Comparison of ENCODE assay signal across 15 cellular contexts in genomic region chr12:78916845-78917480, GRCh38. TPM values are rescaled to one million over a fixed set of nuclear protein-coding genes. Genes with fewer than 3 reads are reported as not detected.
A peak's percentile ranks its signal among the peaks of the same experiment; 100 is the strongest.
DNase-seq lines count a peak whose midpoint lies in the region; ATAC-seq and TF ChIP-seq lines count a peak whose summit lies in the region.
"Had no signal": no experiment of that assay in that cellular context is flagged by ENCODE, and none has a peak within 500 bp of the region (broad histone marks: within the 10 kb centered on the region; RNA-seq: fewer than 3 reads in every experiment).

No MANE protein-coding gene starts in this region.

- peak overlapping the region; percentile 94 for H3K27ac Mint-ChIP-seq in GM23338
- H3K27ac Mint-ChIP-seq: activated naive CD4-positive, alpha-beta T cell treated with anti-CD3 and anti-CD28 coated beads, Interleukin-2, amount 50 U/mL, for 72 hours had no signal

- H3K4me1 Mint-ChIP-seq in GM23338 = peaks cover 39% of the 10 kb centered on the region
- H3K4me1 Mint-ChIP-seq: CD4-positive, CD25-positive, alpha-beta regulatory T cell had no signal

- H3F3A ChIP-seq in GM23338 (replicated peaks; ENCODE audit: low read depth) = no peaks in the 10 kb centered on the region

- H3K27me3 ChIP-seq in GM23338 (ENCODE audit: insufficient read depth) (no peaks in the 10 kb centered on the region), RWPE2 (ENCODE audit: insufficient read depth, poor library complexity, severe bottlenecking) (no peaks in the 10 kb centered on the region)
- H3K27me3 ChIP-seq: right lobe of liver had no signal

- H3K27me3 Mint-ChIP-seq in GM23338 (ENCODE audit: insufficient read depth, low read depth, poor library complexity) = no peaks in the 10 kb centered on the region
- H3K27me3 Mint-ChIP-seq: CD4-positive, CD25-positive, alpha-beta regulatory T cell had no signal

- no peak overlapping the region for H2AFZ ChIP-seq in GM23338

- no peak overlapping the region for H3K4me3 ChIP-seq in GM23338
- H3K4me3 ChIP-seq in RWPE2 (ENCODE audit: severe bottlenecking) = no peak overlapping the region
- no peak overlapping the region for H3K4me3 ChIP-seq in fibroblast of mammary gland (ENCODE audit: control insufficient read depth, low read depth, low read length)
- no peak overlapping the region for H3K4me3 ChIP-seq in retinal pigment epithelial cell (ENCODE audit: low read length)
- H3K4me3 ChIP-seq: right lobe of liver had no signal

- H3K27ac ChIP-seq in GM23338 (ENCODE audit: low read depth) (no peak overlapping the region), RWPE2 (ENCODE audit: poor library complexity, severe bottlenecking) (no peak overlapping the region)
- H3K27ac ChIP-seq: right lobe of liver had no signal

- no peaks in the 10 kb centered on the region for H3K9me3 ChIP-seq in RWPE2 (ENCODE audit: severe bottlenecking)
- H3K9me3 ChIP-seq: right lobe of liver had no signal

- DNase-seq in GM23338 (ENCODE audit: low spot score) = peak; percentile 24
- DNase-seq in RWPE2 (ENCODE audit: low spot score) = no peak
- peak; percentile 34 for DNase-seq in fibroblast of mammary gland (ENCODE audit: low read depth)
- DNase-seq in retinal pigment epithelial cell (ENCODE audit: low read depth) = peak; percentile 59
- no peak for DNase-seq in GOT3 (lab: John Stamatoyannopoulos, UW)
- no peak for DNase-seq in posterior vena cava (ENCODE audit: low spot score)
- DNase-seq: CD4-positive, CD25-positive, alpha-beta regulatory T cell; cortex of kidney; NCI-H187; NCI-H69; right lobe of liver had no signal

- H3K4me3 Mint-ChIP-seq in GM23338 = no peak overlapping the region
- H3K4me3 Mint-ChIP-seq: CD4-positive, CD25-positive, alpha-beta regulatory T cell had no signal

- peak; percentile 41 for ATAC-seq in GM23338
- peak; percentile 66; the same call in 2 of the 3 replicates for ATAC-seq in RWPE2 (ENCODE audit: low read depth)
- ATAC-seq in HG03439 (IDR thresholded peaks at IDR 0.05; ENCODE audit: unreplicated experiment) = no peak
- ATAC-seq in HG03432 (IDR thresholded peaks at IDR 0.05; ENCODE audit: unreplicated experiment) = no peak
- ATAC-seq: activated naive CD4-positive, alpha-beta T cell treated with anti-CD3 and anti-CD28 coated beads, Interleukin-2, amount 50 U/mL, for 72 hours; right lobe of liver; Right ventricle myocardium inferior had no signal

- no peaks in the 10 kb centered on the region for H3K9me2 ChIP-seq in GM23338 (ENCODE audit: insufficient read depth)

- H3K79me2 ChIP-seq in GM23338 (replicated peaks; ENCODE audit: insufficient read depth) = peaks cover 22% of the 10 kb centered on the region; the same call in 1 of the 2 replicates

- no peaks in the 10 kb centered on the region for H3K36me3 Mint-ChIP-seq in GM23338 (ENCODE audit: low read depth)
- H3K36me3 Mint-ChIP-seq: activated naive CD4-positive, alpha-beta T cell treated with anti-CD3 and anti-CD28 coated beads, Interleukin-2, amount 50 U/mL, for 72 hours; CD4-positive, CD25-positive, alpha-beta regulatory T cell had no signal

- H3K4me1 ChIP-seq in GM23338 (ENCODE audit: insufficient read depth) = peaks cover 40% of the 10 kb centered on the region
- H3K4me1 ChIP-seq in RWPE2 (ENCODE audit: insufficient read depth, poor library complexity, severe bottlenecking) = peaks cover 14% of the 10 kb centered on the region
- H3K4me1 ChIP-seq: right lobe of liver had no signal

- TF ChIP-seq CTCF in GM23338 (conservative IDR thresholded peaks at IDR 0.05; ENCODE audit: low read depth in 2 of 2) (no peak), RWPE2 (IDR thresholded peaks at IDR 0.05; ENCODE audit: poor library complexity, severe bottlenecking) (no peak), fibroblast of mammary gland (conservative IDR thresholded peaks at IDR 0.05; ENCODE audit: control insufficient read depth, insufficient read depth, low read depth, low read length) (no peak), retinal pigment epithelial cell (conservative IDR thresholded peaks at IDR 0.05; ENCODE audit: low read depth, low read length) (no peak)

- H3K4me2 ChIP-seq in GM23338 = no peak overlapping the region

- no peaks in the 10 kb centered on the region for H3K36me3 ChIP-seq in GM23338 (ENCODE audit: insufficient read depth)
- no peaks in the 10 kb centered on the region for H3K36me3 ChIP-seq in RWPE2 (ENCODE audit: low read depth)
- H3K36me3 ChIP-seq: right lobe of liver had no signal

- H4K20me1 ChIP-seq in GM23338 (replicated peaks; ENCODE audit: insufficient read depth) = no peaks in the 10 kb centered on the region; the same call in 1 of the 2 replicates

- H3K9me3 Mint-ChIP-seq in GM23338 = no peaks in the 10 kb centered on the region

- intact Hi-C loops in posterior vena cava (cut with DNase I) = no loop called here

TF ChIP-seq in GM23338, 12 proteins besides CTCF, POLR2A, EP300 and RAD21 (continues in another document):
- TF ChIP-seq JUNB (IDR thresholded peaks at IDR 0.05; ENCODE audit: unreplicated experiment) = no peak
- TF ChIP-seq POLR2AphosphoS5 (IDR thresholded peaks at IDR 0.05; ENCODE audit: low read depth) = no peak
- TF ChIP-seq ZNF462 (CRISPR knock-in tag; IDR thresholded peaks at IDR 0.05) = no peak
- TF ChIP-seq ZNF331 (CRISPR knock-in tag; IDR thresholded peaks at IDR 0.05; ENCODE audit: low read depth) = no peak
- no peak for TF ChIP-seq ZNF114 (CRISPR knock-in tag; IDR thresholded peaks at IDR 0.05)
- TF ChIP-seq CREB1 (CRISPR knock-in tag; IDR thresholded peaks at IDR 0.05; ENCODE audit: low read depth) = no peak
- TF ChIP-seq STAT1 (IDR thresholded peaks at IDR 0.05; ENCODE audit: unreplicated experiment) = no peak
- no peak for TF ChIP-seq EZH2 (IDR thresholded peaks at IDR 0.05; ENCODE audit: low read depth, unreplicated experiment)

RNA-seq across cellular contexts. Expression of gene SYT1, which starts 52.4 kb away (rescaled TPM):
- total RNA-seq in GM23338 (2014; rRNA removed; shearing (Covaris generic)) = 37.9 and 48.7 TPM in 2 replicates
- 47.6 and 51.7 TPM in 2 replicates for polyA plus RNA-seq in GM23338 (2016; fragmentation: Nextera tagmentation; extraction: Ambion mirVana)
- 1 to 10 TPM; 2.0 to 2.6 TPM for total RNA-seq in posterior vena cava
- total RNA-seq: activated naive CD4-positive, alpha-beta T cell treated with anti-CD3 and anti-CD28 coated beads, Interleukin-2, amount 50 U/mL, for 72 hours; CD4-positive, CD25-positive, alpha-beta regulatory T cell had no signal
- polyA plus RNA-seq: CD4-positive, CD25-positive, alpha-beta regulatory T cell had no signal

Comparison
In these comparisons a context has a peak if more than half of its experiments do, and no peak if none do; other contexts are left out.
1. ATAC-seq: peak in GM23338 (single experiment) and RWPE2 (single experiment); none in HG03439 (single experiment) and HG03432 (single experiment).
2. DNase-seq: peak in GM23338 (single experiment), fibroblast of mammary gland (single experiment) and retinal pigment epithelial cell (single experiment); none in RWPE2 (single experiment), GOT3 (single experiment) and posterior vena cava (single experiment).
3. RNA of gene SYT1, which starts 52.4 kb away (total RNA-seq): 37.9 to 48.7 TPM in GM23338; 2.0 to 2.6 TPM in posterior vena cava; every median in the first group is over 10 times any median in the second.